In the genomic region with DNA sequence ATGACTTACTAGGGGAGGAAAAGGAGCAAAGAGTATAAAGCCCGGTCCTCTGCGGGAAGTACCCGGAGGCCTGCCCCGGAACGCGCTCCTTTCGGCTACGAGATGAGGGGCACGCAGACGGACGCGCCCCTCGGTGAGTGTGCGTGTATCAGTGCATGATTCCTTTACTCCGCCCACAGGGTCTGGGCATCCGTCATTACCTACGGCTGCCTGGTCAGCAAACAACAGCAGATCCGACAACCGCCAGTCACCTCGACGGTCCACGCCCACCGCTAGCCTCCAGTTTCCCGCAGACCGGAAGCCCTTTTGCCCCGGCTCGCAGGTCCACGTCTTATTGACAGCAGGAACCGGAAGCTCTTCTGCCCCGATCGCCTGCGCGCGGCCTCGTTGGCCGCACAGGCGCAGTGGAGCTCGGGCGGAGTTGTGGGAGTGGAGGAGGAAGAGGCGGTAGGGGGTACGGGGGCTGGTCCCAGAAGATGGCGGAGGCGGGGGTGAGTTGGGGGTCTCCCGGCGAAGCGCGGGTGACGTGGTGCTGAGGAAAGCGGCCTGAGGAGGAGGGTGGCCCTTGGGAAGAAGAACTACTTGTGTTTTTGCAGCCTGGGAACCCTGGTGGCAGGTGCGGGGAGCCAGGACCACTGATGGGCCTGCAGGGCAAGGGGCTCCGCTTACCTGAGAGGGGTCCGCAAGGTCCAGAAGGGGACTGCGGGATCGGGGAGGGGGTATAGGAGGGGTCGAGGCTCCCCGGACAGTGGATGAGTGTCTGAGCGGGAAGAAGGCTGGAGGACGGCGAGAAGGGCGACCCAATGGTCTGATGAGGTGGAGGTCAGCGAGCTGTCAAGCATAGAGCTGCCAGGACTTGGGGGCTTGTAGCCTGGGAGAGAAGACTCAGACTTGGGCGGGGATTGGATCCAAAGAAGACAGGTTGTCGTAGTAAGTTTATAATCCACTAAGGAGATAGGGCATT, we compare ENCODE assay signal across 8 cellular contexts. TPM values are rescaled to one million over a fixed set of nuclear protein-coding genes. Genes with fewer than 3 reads are reported as not detected.
DNase-seq lines count a peak whose midpoint lies in the region; ATAC-seq and TF ChIP-seq lines count a peak whose summit lies in the region.

INSIG2 (plus strand) TSS at position 421 of the 964 bp plus-strand sequence. CDS start 8,086 bp downstream, outside the sequence.

- H3K36me3 Mint-ChIP-seq in WTC11: peaks cover 6% of the 10 kb centered on the region

- DNase-seq in AG09309 (ENCODE audit: low read depth): peak; percentile 68
- peak; percentile 99 for DNase-seq in NCI-H226
- DNase-seq in WTC11 (ENCODE audit: low spot score): peak; percentile 98
- peak; percentile 42 to 99 (median 87) for DNase-seq in caudate nucleus (lab: John Stamatoyannopoulos, UW)
- DNase-seq in iris pigment epithelial cell (ENCODE audit: low read depth): peak; percentile 99
- DNase-seq in stimulated activated CD4-positive, alpha-beta T cell treated with anti-CD3 and anti-CD28 coated beads, Interleukin-12 subunit alpha, Interleukin-12 subunit beta, amount 100 ng/mL, for 4 hours: peak; percentile 81

- H3K4me3 Mint-ChIP-seq in WTC11: peak within 1 kb of the TSS; percentile 68

- peak; percentile 97 for ATAC-seq in GM18909 (IDR thresholded peaks at IDR 0.05; ENCODE audit: poor library complexity, unreplicated experiment)
- peak; percentile 97 for ATAC-seq in HG03175 (IDR thresholded peaks at IDR 0.05; ENCODE audit: unreplicated experiment)
- ATAC-seq in WTC11: peak; percentile 95

- H3K27ac Mint-ChIP-seq in WTC11: peak within 1 kb of the TSS; percentile 91

- POLR2A ChIA-PET in WTC11 (lab: Charles Lee): interaction anchor here (0.6 to 2.0 kb wide), 7 partner anchors 10 to 885 kb away, joined by 3 to 8 read pairs (median 3); no protein-coding TSS in a partner anchor

- TF ChIP-seq CTCF in AG09309 (IDR thresholded peaks at IDR 0.05; ENCODE audit: control insufficient read depth, insufficient read depth, low read depth, low read length, missing control alignments) (peak; percentile 18), WTC11 (IDR thresholded peaks at IDR 0.05) (no peak)

- peaks cover 46% of the 10 kb centered on the region for H3K4me1 Mint-ChIP-seq in WTC11

- peaks cover 6% of the 10 kb centered on the region for H3K9me3 Mint-ChIP-seq in WTC11

- H3K4me3 ChIP-seq in AG09309 (ENCODE audit: control insufficient read depth, low read depth, low read length): peak within 1 kb of the TSS; percentile 99

- H3K27ac ChIP-seq in caudate nucleus (ENCODE audit: low read depth, low read length): no peak within 1 kb of the TSS

- CTCF ChIA-PET in WTC11 (lab: Charles Lee): interaction anchor here (1.0 to 2.0 kb wide), 5 partner anchors 12 to 274 kb away, joined by 3 to 18 read pairs (median 5); partner anchors contain the start of gene DDX18

- H3K27me3 Mint-ChIP-seq in WTC11 (ENCODE audit: low read depth): no peaks in the 10 kb centered on the region

TF ChIP-seq in WTC11, 78 proteins besides CTCF, POLR2A, EP300 and RAD21 (continues in another document):
- TF ChIP-seq, protein P1, sequence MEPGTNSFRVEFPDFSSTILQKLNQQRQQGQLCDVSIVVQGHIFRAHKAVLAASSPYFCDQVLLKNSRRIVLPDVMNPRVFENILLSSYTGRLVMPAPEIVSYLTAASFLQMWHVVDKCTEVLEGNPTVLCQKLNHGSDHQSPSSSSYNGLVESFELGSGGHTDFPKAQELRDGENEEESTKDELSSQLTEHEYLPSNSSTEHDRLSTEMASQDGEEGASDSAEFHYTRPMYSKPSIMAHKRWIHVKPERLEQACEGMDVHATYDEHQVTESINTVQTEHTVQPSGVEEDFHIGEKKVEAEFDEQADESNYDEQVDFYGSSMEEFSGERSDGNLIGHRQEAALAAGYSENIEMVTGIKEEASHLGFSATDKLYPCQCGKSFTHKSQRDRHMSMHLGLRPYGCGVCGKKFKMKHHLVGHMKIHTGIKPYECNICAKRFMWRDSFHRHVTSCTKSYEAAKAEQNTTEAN (CRISPR knock-in tag; IDR thresholded peaks at IDR 0.05): 0 out of 2 replicates have a peak, but pooled peaks have one; percentile 47
- TF ChIP-seq CREM (CRISPR knock-in tag; IDR thresholded peaks at IDR 0.05) (0 out of 2 replicates have a peak, but pooled peaks have one; percentile 45), ZNF671 (CRISPR knock-in tag; IDR thresholded peaks at IDR 0.05) (no peak), ZNF232 (CRISPR knock-in tag; IDR thresholded peaks at IDR 0.05) (0 out of 2 replicates have a peak, but pooled peaks have one; percentile 50), FOXK1 (CRISPR knock-in tag; IDR thresholded peaks at IDR 0.05) (peak; percentile 90), NFE2L1 (CRISPR knock-in tag; IDR thresholded peaks at IDR 0.05) (peak; percentile 75; the same call in 1 of the 2 replicates), TP53 (CRISPR knock-in tag; IDR thresholded peaks at IDR 0.05) (0 out of 2 replicates have a peak, but pooled peaks have one; percentile 34), MAX (CRISPR knock-in tag; IDR thresholded peaks at IDR 0.05) (peak; percentile 76), GABPB1 (CRISPR knock-in tag; IDR thresholded peaks at IDR 0.05) (peak; percentile 81), ZNF121 (CRISPR knock-in tag; IDR thresholded peaks at IDR 0.05) (no peak), FOXP1 (CRISPR knock-in tag; IDR thresholded peaks at IDR 0.05; ENCODE audit: borderline replicate concordance) (peak; percentile 80; the same call in 1 of the 2 replicates), ZNF416 (CRISPR knock-in tag; IDR thresholded peaks at IDR 0.05) (no peak), SP1 (CRISPR knock-in tag; conservative IDR thresholded peaks at IDR 0.05) (peak; percentile 82), ETV6 (CRISPR knock-in tag; IDR thresholded peaks at IDR 0.05) (peak; percentile 46; the same call in 1 of the 2 replicates), FOXJ3 (CRISPR knock-in tag; IDR thresholded peaks at IDR 0.05; ENCODE audit: borderline replicate concordance) (no peak), FOXP4 (CRISPR knock-in tag; IDR thresholded peaks at IDR 0.05) (peak; percentile 73; the same call in 1 of the 2 replicates), NFATC4 (CRISPR knock-in tag; IDR thresholded peaks at IDR 0.05) (no peak)
- TF ChIP-seq, protein P2, sequence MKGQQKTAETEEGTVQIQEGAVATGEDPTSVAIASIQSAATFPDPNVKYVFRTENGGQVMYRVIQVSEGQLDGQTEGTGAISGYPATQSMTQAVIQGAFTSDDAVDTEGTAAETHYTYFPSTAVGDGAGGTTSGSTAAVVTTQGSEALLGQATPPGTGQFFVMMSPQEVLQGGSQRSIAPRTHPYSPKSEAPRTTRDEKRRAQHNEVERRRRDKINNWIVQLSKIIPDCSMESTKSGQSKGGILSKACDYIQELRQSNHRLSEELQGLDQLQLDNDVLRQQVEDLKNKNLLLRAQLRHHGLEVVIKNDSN (CRISPR knock-in tag; IDR thresholded peaks at IDR 0.05): no peak
- TF ChIP-seq, protein P3, sequence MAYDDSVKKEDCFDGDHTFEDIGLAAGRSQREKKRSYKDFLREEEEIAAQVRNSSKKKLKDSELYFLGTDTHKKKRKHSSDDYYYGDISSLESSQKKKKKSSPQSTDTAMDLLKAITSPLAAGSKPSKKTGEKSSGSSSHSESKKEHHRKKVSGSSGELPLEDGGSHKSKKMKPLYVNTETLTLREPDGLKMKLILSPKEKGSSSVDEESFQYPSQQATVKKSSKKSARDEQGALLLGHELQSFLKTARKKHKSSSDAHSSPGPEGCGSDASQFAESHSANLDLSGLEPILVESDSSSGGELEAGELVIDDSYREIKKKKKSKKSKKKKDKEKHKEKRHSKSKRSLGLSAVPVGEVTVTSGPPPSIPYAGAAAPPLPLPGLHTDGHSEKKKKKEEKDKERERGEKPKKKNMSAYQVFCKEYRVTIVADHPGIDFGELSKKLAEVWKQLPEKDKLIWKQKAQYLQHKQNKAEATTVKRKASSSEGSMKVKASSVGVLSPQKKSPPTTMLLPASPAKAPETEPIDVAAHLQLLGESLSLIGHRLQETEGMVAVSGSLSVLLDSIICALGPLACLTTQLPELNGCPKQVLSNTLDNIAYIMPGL (CRISPR knock-in tag; IDR thresholded peaks at IDR 0.05): no peak
- TF ChIP-seq, protein P4, sequence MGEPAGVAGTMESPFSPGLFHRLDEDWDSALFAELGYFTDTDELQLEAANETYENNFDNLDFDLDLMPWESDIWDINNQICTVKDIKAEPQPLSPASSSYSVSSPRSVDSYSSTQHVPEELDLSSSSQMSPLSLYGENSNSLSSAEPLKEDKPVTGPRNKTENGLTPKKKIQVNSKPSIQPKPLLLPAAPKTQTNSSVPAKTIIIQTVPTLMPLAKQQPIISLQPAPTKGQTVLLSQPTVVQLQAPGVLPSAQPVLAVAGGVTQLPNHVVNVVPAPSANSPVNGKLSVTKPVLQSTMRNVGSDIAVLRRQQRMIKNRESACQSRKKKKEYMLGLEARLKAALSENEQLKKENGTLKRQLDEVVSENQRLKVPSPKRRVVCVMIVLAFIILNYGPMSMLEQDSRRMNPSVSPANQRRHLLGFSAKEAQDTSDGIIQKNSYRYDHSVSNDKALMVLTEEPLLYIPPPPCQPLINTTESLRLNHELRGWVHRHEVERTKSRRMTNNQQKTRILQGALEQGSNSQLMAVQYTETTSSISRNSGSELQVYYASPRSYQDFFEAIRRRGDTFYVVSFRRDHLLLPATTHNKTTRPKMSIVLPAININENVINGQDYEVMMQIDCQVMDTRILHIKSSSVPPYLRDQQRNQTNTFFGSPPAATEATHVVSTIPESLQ (CRISPR knock-in tag; IDR thresholded peaks at IDR 0.05): no peak

RNA-seq across cellular contexts. Expression of gene INSIG2, which starts in this region (rescaled TPM):
- total RNA-seq in WTC11 (2021): 10.7 to 11.9 TPM (median 10.8 TPM) in 3 replicates
